21 cellular contexts compared by ENCODE assay signal in genomic region chr2:86788172-86788571, GRCh38. TPM values are rescaled to one million over a fixed set of nuclear protein-coding genes. Genes with fewer than 3 reads are reported as not detected.
DNase-seq lines count a peak whose midpoint lies in the region; ATAC-seq and TF ChIP-seq lines count a peak whose summit lies in the region.
"Had no signal": no experiment of that assay in that cellular context is flagged by ENCODE, and none has a peak within 500 bp of the region (broad histone marks: within the 10 kb centered on the region; RNA-seq: fewer than 3 reads in every experiment).

No MANE protein-coding gene starts in this region.

- H3K27me3 Mint-ChIP-seq in brain = peaks cover 76% of the 10 kb centered on the region

- intact Hi-C loops in Right ventricle myocardium inferior (cut with DNase I) = no loop called here
- intact Hi-C loops in cardiac septum (cut with DNase I) = no loop called here
- intact Hi-C loops in thyroid gland (cut with DNase I) = no loop called here

- no peaks in the 10 kb centered on the region for H3K36me3 Mint-ChIP-seq in brain
- H3K36me3 Mint-ChIP-seq: activated naive CD4-positive, alpha-beta T cell treated with anti-CD3 and anti-CD28 coated beads, Interleukin-2, amount 50 U/mL, for 24 hours had no signal

- H3K9me3 Mint-ChIP-seq in brain = peaks cover 2 to 14% (median 6%) of the 10 kb centered on the region in 5 experiments
- H3K9me3 Mint-ChIP-seq: activated naive CD4-positive, alpha-beta T cell treated with anti-CD3 and anti-CD28 coated beads, Interleukin-2, amount 50 U/mL, for 24 hours; dendritic cell treated with granulocyte-macrophage colony-stimulating factor and Interleukin-4, amounts not matched to agents 40 ng/mL and 50 ng/mL, for 4 days had no signal

- H3K4me1 ChIP-seq in thyroid gland = peaks cover 10 to 35% of the 10 kb centered on the region in 2 donors

- H3K4me3 ChIP-seq in thyroid gland (replicated peaks in 1 of 3) = no peak overlapping the region
- H3K4me3 ChIP-seq: GM23248, mucosa of descending colon, testis had no signal

- H3K9me3 ChIP-seq in thyroid gland = no peaks in the 10 kb centered on the region
- H3K9me3 ChIP-seq: mucosa of descending colon, testis had no signal

- H3K4me1 Mint-ChIP-seq in brain = peaks cover 32% of the 10 kb centered on the region

- no peak overlapping the region for H3K27ac ChIP-seq in thyroid gland
- H3K27ac ChIP-seq: epithelial cell of prostate, GM23248, KMS-11, testis had no signal

- peak overlapping the region in 4 of 5 experiments; percentile 18 to 61 (median 42) for H3K4me3 Mint-ChIP-seq in brain
- H3K4me3 Mint-ChIP-seq: activated naive CD4-positive, alpha-beta T cell treated with anti-CD3 and anti-CD28 coated beads, Interleukin-2, amount 50 U/mL, for 24 hours; dendritic cell treated with granulocyte-macrophage colony-stimulating factor and Interleukin-4, amounts not matched to agents 40 ng/mL and 50 ng/mL, for 4 days had no signal

- ATAC-seq in Right ventricle myocardium inferior (peak; percentile 77), HG02763 (IDR thresholded peaks at IDR 0.05; ENCODE audit: unreplicated experiment) (no peak)
- ATAC-seq: left colon, mucosa of descending colon had no signal

- H3K36me3 ChIP-seq in thyroid gland = no peaks in the 10 kb centered on the region

- peaks cover 5% of the 10 kb centered on the region for H3K27me3 ChIP-seq in thyroid gland
- H3K27me3 ChIP-seq: testis had no signal

- TF ChIP-seq CTCF in brain (conservative IDR thresholded peaks at IDR 0.05) (no peak), thyroid gland (IDR thresholded peaks at IDR 0.05) (no peak)

- H3K27ac Mint-ChIP-seq in brain = peak overlapping the region in 1 of 5 experiments; percentile 28
- H3K27ac Mint-ChIP-seq: activated naive CD4-positive, alpha-beta T cell treated with anti-CD3 and anti-CD28 coated beads, Interleukin-2, amount 50 U/mL, for 24 hours; dendritic cell treated with granulocyte-macrophage colony-stimulating factor and Interleukin-4, amounts not matched to agents 40 ng/mL and 50 ng/mL, for 4 days had no signal

- peak; percentile 71 for DNase-seq in Right ventricle myocardium inferior (ENCODE audit: missing footprints)
- DNase-seq in cardiac septum (ENCODE audit: low spot score) = no peak
- DNase-seq in medulla oblongata (ENCODE audit: extremely low spot score) = peak; percentile 63
- peak; percentile 61 to 62 for DNase-seq in thyroid gland
- DNase-seq in SW480 (ENCODE audit: low spot score) = no peak
- no peak for DNase-seq in NCI-H524 treated with DMSO at 0.1 percent for 48 hours (lab: John Stamatoyannopoulos, UW)
- DNase-seq: activated CD4-positive, alpha-beta T cell treated with anti-CD3 and anti-CD28 coated beads, Interleukin-2, amount 50 U/mL, for 1 hour; left colon; mucosa of descending colon; NCI-H1048; NCI-H69; stimulated activated CD4-positive, alpha-beta T cell treated with anti-CD3 and anti-CD28 coated beads, Interleukin-12 subunit alpha, Interleukin-12 subunit beta, amount 100 ng/mL, for 4 hours had no signal

- 27 to 29% methylated on average over 7 of the region's 7 CpGs for WGBS in thyroid gland, 2 donors

- no peak for TF ChIP-seq POLR2A in thyroid gland (IDR thresholded peaks at IDR 0.05)

RNA-seq across cellular contexts. Expression of gene CD8A, which starts 2.5 kb away (rescaled TPM):
- total RNA-seq in Right ventricle myocardium inferior (1.2 TPM), cardiac septum (0.62 TPM), thyroid gland (1 to 10 TPM; 1.2 to 4.3 (median 2.3) TPM)
- polyA plus RNA-seq in brain (ENCODE audit: insufficient read depth, low read depth, low replicate concordance) = 2.7 TPM
- total RNA-seq: HT-29 had no signal
- polyA plus RNA-seq: GM23248 had no signal

Comparison
In these comparisons a context has a peak if more than half of its experiments do, and no peak if none do; other contexts are left out.
1. DNase-seq: peak in Right ventricle myocardium inferior (single experiment), medulla oblongata (single experiment) and thyroid gland (2 of 2); none in cardiac septum (single experiment), SW480 (single experiment) and NCI-H524 treated with DMSO at 0.1 percent for 48 hours (single experiment).